In genomic region chr3:40043444-40043755, GRCh38 we compare ENCODE assay signal across 1 cellular context.
TF ChIP-seq lines count a peak whose summit lies in the region.

No MANE protein-coding gene starts in this region.

TF ChIP-seq in WTC11, 78 proteins besides CTCF, POLR2A, EP300 and RAD21 (continued from another document):
- TF ChIP-seq IRF1 (CRISPR knock-in tag; IDR thresholded peaks at IDR 0.05) (no peak), GABPB1 (CRISPR knock-in tag; IDR thresholded peaks at IDR 0.05) (no peak), PREB (CRISPR knock-in tag; IDR thresholded peaks at IDR 0.05; ENCODE audit: borderline replicate concordance) (no peak), ZNF281 (CRISPR knock-in tag; IDR thresholded peaks at IDR 0.05) (no peak), NR1H2 (CRISPR knock-in tag; IDR thresholded peaks at IDR 0.05) (no peak), RORB (CRISPR knock-in tag; IDR thresholded peaks at IDR 0.05) (no peak), ZNF532 (CRISPR knock-in tag; IDR thresholded peaks at IDR 0.05; ENCODE audit: borderline replicate concordance) (no peak), RELA (CRISPR knock-in tag; IDR thresholded peaks at IDR 0.05; ENCODE audit: borderline replicate concordance) (no peak), ATF3 (CRISPR knock-in tag; conservative IDR thresholded peaks at IDR 0.05) (no peak), FOXJ3 (CRISPR knock-in tag; IDR thresholded peaks at IDR 0.05; ENCODE audit: borderline replicate concordance) (no peak)
